Comparison of ENCODE assay signal across 8 cellular contexts in the genomic region with DNA sequence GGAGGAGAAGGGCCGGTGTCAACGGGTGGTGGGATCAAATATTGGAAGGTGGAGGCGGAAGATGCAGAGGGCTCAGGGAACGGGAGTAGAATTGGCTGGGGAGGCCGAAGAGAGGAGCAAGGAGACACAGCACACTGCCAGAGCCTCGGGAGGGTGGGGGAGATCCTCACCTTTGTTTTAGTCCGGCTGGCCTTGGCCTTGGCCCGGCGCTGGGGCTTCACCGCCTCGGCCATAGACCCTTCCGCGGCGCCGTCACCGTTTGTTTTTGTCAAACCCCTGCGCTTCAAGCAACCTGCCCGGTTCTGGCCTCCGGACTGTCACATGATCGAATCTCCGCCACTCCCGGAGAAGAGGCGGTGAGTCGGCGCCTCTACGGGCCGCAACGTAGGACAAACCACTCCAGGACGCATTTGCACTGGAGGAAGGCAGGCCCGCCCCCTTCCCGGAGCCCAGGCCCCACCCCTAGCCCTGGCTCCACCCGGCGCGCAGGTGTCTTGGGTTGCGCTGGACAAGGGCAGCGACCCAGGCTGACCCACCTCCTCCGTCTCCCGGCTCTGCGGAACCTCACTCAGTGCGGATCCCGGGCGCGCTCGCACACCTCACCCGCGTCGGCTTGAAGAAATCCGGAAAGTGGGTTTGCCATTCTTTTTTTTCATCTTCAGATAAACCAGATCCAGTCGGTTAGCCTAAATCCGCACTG. TPM values are rescaled to one million over a fixed set of nuclear protein-coding genes. Genes with fewer than 3 reads are reported as not detected.
DNase-seq lines count a peak whose midpoint lies in the region; ATAC-seq lines count a peak whose summit lies in the region.

A gene with protein sequence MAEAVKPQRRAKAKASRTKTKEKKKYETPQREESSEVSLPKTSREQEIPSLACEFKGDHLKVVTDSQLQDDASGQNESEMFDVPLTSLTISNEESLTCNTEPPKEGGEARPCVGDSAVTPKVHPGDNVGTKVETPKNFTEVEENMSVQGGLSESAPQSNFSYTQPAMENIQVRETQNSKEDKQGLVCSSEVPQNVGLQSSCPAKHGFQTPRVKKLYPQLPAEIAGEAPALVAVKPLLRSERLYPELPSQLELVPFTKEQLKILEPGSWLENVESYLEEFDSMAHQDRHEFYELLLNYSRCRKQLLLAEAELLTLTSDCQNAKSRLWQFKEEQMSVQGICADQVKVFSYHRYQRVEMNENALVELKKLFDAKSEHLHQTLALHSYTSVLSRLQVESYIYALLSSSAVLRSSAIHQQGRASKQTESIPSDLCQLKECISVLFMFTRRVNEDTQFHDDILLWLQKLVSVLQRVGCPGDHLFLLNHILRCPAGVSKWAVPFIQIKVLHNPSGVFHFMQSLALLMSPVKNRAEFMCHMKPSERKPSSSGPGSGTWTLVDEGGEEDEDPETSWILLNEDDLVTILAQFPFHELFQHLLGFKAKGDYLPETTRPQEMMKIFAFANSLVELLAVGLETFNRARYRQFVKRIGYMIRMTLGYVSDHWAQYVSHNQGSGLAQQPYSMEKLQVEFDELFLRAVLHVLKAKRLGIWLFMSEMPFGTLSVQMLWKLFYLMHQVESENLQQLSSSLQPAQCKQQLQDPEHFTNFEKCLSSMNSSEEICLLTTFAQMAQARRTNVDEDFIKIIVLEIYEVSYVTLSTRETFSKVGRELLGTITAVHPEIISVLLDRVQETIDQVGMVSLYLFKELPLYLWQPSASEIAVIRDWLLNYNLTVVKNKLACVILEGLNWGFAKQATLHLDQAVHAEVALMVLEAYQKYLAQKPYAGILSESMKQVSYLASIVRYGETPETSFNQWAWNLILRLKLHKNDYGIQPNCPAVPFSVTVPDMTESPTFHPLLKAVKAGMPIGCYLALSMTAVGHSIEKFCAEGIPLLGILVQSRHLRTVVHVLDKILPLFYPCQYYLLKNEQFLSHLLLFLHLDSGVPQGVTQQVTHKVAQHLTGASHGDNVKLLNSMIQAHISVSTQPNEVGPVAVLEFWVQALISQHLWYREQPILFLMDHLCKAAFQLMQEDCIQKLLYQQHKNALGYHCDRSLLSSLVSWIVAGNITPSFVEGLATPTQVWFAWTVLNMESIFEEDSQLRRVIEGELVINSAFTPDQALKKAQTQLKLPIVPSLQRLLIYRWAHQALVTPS (N-terminal part only) (minus strand): TSS at position 323 of the 700 bp plus-strand sequence. CDS start 90 bp downstream, at position 233.

- peaks cover 28 to 42% of the 10 kb centered on the region in 2 donors for H3K4me1 Mint-ChIP-seq in effector memory CD8-positive, alpha-beta T cell (ENCODE audit: low read depth in 2 of 2)

- no peaks in the 10 kb centered on the region for H3K9me3 Mint-ChIP-seq in effector memory CD8-positive, alpha-beta T cell

- CTCF ChIA-PET in activated CD8-positive, alpha-beta memory T cell treated with anti-CD3 and anti-CD28 coated beads for 36 hours (lab: Charles Lee) = no interaction called here

- H3K27ac Mint-ChIP-seq in effector memory CD8-positive, alpha-beta T cell = peak within 1 kb of the TSS; percentile 89 to 96

- H3K4me3 Mint-ChIP-seq in effector memory CD8-positive, alpha-beta T cell = peak within 1 kb of the TSS; percentile 88 to 98

- ATAC-seq in GM21367 (IDR thresholded peaks at IDR 0.05; ENCODE audit: unreplicated experiment) = peak; percentile 92
- ATAC-seq in effector memory CD8-positive, alpha-beta T cell (replicated peaks) = peak; percentile 69

- DNase-seq in COR-L47 (lab: John Stamatoyannopoulos, UW) (peak; percentile 97), HT1080 (ENCODE audit: low read depth) (peak; percentile 93), NOMO-1 (lab: John Stamatoyannopoulos, UW; ENCODE audit: unreplicated experiment in 2 of 2) (peak; percentile 94 to 96), medulla oblongata (ENCODE audit: extremely low spot score) (peak; percentile 96)
- peak; percentile 79 to 81 (median 80) for DNase-seq in effector memory CD8-positive, alpha-beta T cell
- DNase-seq in stimulated activated CD4-positive, alpha-beta T cell treated with anti-CD3 and anti-CD28 coated beads, TNF-alpha, amount 100 ng/mL, for 48 hours (ENCODE audit: low read depth in 3 of 3) = peak; percentile 84 to 90 (median 88)

- POLR2A ChIA-PET in activated CD8-positive, alpha-beta memory T cell treated with anti-CD3 and anti-CD28 coated beads for 36 hours (lab: Charles Lee) = no interaction called here

- peaks cover 32% of the 10 kb centered on the region for H3K36me3 Mint-ChIP-seq in effector memory CD8-positive, alpha-beta T cell (ENCODE audit: insufficient read depth)

- no peaks in the 10 kb centered on the region for H3K27me3 Mint-ChIP-seq in effector memory CD8-positive, alpha-beta T cell

RNA-seq across cellular contexts. Expression of the gene that starts here (rescaled TPM):
- total RNA-seq in HT1080 (2014; rRNA removed; shearing (Covaris generic)) = 10.2 and 12.7 TPM in 2 replicates
- polyA plus RNA-seq in HT1080 (2015; cell fraction: cytosol; rRNA removed) = 12.1 and 14.8 TPM in 2 replicates
- 52.9 and 65.9 TPM in 2 replicates for polyA plus RNA-seq in HT1080 (2015; cell fraction: nucleus; rRNA removed)
- total RNA-seq in activated CD8-positive, alpha-beta memory T cell treated with anti-CD3 and anti-CD28 coated beads for 36 hours = 10 to 100 TPM; 14.7 TPM

Comparison
In these comparisons a context has a peak if more than half of its experiments do, and no peak if none do; other contexts are left out.
1. Peak in every context shown above with its lines: DNase-seq and ATAC-seq.